In the genomic region with DNA sequence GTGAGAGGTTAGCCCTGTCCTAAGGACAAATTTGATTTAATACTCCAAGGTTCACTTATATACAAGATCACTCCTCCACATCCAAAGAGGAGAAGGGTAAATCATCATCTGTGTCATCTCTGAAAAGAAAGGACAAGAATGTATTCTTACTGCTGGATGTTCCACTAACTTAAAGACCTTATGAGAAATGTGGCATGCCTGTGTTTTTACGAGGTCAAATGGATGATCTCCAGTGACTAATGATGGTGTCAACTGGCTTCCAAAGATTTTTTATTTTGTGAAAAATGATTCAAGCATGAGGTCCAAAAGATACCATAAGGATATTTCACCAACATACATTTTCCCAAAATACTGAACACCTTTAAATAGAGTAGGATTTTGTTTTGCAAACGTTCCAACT, we compare ENCODE assay signal across 18 cellular contexts.
DNase-seq lines count a peak whose midpoint lies in the region; TF ChIP-seq lines count a peak whose summit lies in the region.
"Had no signal": no experiment of that assay in that cellular context is flagged by ENCODE, and none has a peak within 500 bp of the region (broad histone marks: within the 10 kb centered on the region; RNA-seq: fewer than 3 reads in every experiment).

No MANE protein-coding gene starts in this region.

- no peak for TF ChIP-seq CTCF in choroid plexus epithelial cell (conservative IDR thresholded peaks at IDR 0.05; ENCODE audit: low read depth, low read length)
- TF ChIP-seq CTCF in osteoblast (IDR thresholded peaks at IDR 0.05; ENCODE audit: extremely low read depth, low read depth, low read length): no peak
- TF ChIP-seq CTCF in type B pancreatic cell (conservative IDR thresholded peaks at IDR 0.05): no peak
- no peak for TF ChIP-seq CTCF in hepatocyte (IDR thresholded peaks at IDR 0.05; ENCODE audit: poor library complexity)

- H3K79me2 ChIP-seq in GM23248 (ENCODE audit: insufficient read depth): no peaks in the 10 kb centered on the region
- H3K79me2 ChIP-seq in osteoblast (ENCODE audit: insufficient read depth, low read length): no peaks in the 10 kb centered on the region
- H3K79me2 ChIP-seq in hepatocyte: no peaks in the 10 kb centered on the region

- peaks cover 14% of the 10 kb centered on the region for H3K9me3 Mint-ChIP-seq in type B pancreatic cell

- in situ Hi-C loops in GM23248 (cut with MboI): no loop called here

- H3K27me3 ChIP-seq in GM23248 (replicated peaks; ENCODE audit: insufficient read depth) (no peaks in the 10 kb centered on the region), osteoblast (ENCODE audit: insufficient read depth, low read length) (no peaks in the 10 kb centered on the region), hepatocyte (no peaks in the 10 kb centered on the region)

- H3K27ac ChIP-seq in GM23248 (no peak overlapping the region), osteoblast (ENCODE audit: low read depth, low read length) (no peak overlapping the region), hepatocyte (no peak overlapping the region)

- H3K9me2 ChIP-seq in GM23248 (ENCODE audit: insufficient read depth) (no peaks in the 10 kb centered on the region), hepatocyte (replicated peaks; ENCODE audit: insufficient read depth) (no peaks in the 10 kb centered on the region)

- H3K9me3 ChIP-seq in GM23248 (ENCODE audit: low read depth): no peaks in the 10 kb centered on the region
- no peaks in the 10 kb centered on the region for H3K9me3 ChIP-seq in osteoblast (ENCODE audit: low read depth, low read length)
- H3K9me3 ChIP-seq in hepatocyte (ENCODE audit: low read depth): no peaks in the 10 kb centered on the region
- H3K9me3 ChIP-seq: Caco-2 had no signal

- no peak overlapping the region for H3K27ac Mint-ChIP-seq in type B pancreatic cell
- H3K27ac Mint-ChIP-seq: CD4-positive, CD25-positive, alpha-beta regulatory T cell; IgD-negative memory B cell had no signal

- H3K4me3 Mint-ChIP-seq in type B pancreatic cell: no peak overlapping the region
- H3K4me3 Mint-ChIP-seq: CD4-positive, CD25-positive, alpha-beta regulatory T cell; IgD-negative memory B cell had no signal

- H2AFZ ChIP-seq in GM23248 (no peak overlapping the region), osteoblast (ENCODE audit: low read length) (no peak overlapping the region), hepatocyte (no peak overlapping the region)

- H3K4me1 ChIP-seq in GM23248 (ENCODE audit: insufficient read depth) (0 out of 2 replicates have a peak, but pooled peaks cover 5% of the 10 kb centered on the region), osteoblast (ENCODE audit: insufficient read depth, low read length) (no peaks in the 10 kb centered on the region), hepatocyte (ENCODE audit: insufficient read depth) (no peaks in the 10 kb centered on the region)
- H3K4me1 ChIP-seq: Caco-2 had no signal

- H3K36me3 ChIP-seq in GM23248 (ENCODE audit: low read depth) (no peaks in the 10 kb centered on the region), osteoblast (ENCODE audit: insufficient read depth, low read length) (no peaks in the 10 kb centered on the region), hepatocyte (replicated peaks; ENCODE audit: insufficient read depth, low read depth) (no peaks in the 10 kb centered on the region)

- H3F3A ChIP-seq in GM23248 (ENCODE audit: insufficient read depth): peaks cover 10% of the 10 kb centered on the region; the same call in 1 of the 2 replicates

- H3K4me2 ChIP-seq in GM23248 (ENCODE audit: unreplicated experiment) (no peak overlapping the region), osteoblast (ENCODE audit: insufficient read depth, low read length) (no peak overlapping the region), hepatocyte (no peak overlapping the region)

- peaks cover 3% of the 10 kb centered on the region for H3K36me3 Mint-ChIP-seq in type B pancreatic cell
- H3K36me3 Mint-ChIP-seq: CD4-positive, CD25-positive, alpha-beta regulatory T cell had no signal

- no peaks in the 10 kb centered on the region for H3K4me1 Mint-ChIP-seq in type B pancreatic cell (ENCODE audit: unreplicated experiment)
- H3K4me1 Mint-ChIP-seq: CD4-positive, CD25-positive, alpha-beta regulatory T cell had no signal

- 10 to 23% methylated on average over 2 of the region's 2 CpGs for WGBS in GM23248 (ENCODE audit: low coverage in 1 of 2, low lambda C conversion rate in 2 of 2, missing lambda C conversion rate in 2 of 2), 2 experiments
- 79% methylated on average over 2 of the region's 2 CpGs for WGBS in hepatocyte (ENCODE audit: low lambda C conversion rate, missing lambda C conversion rate)

- no peak overlapping the region for H3K9ac ChIP-seq in GM23248

- DNase-seq in GM23248 (peak; percentile 39), NCI-H460 (ENCODE audit: extremely low read depth, low read depth) (peak; percentile 20), choroid plexus epithelial cell (ENCODE audit: low read depth) (peak; percentile 16), osteoblast (ENCODE audit: insufficient read length, low spot score, missing footprints) (peak; percentile 61), type B pancreatic cell (ENCODE audit: extremely low spot score, unreplicated experiment) (no peak), RKO (ENCODE audit: low spot score) (no peak), hepatocyte (ENCODE audit: low spot score) (no peak), T-helper 9 cell (no peak)
- DNase-seq: Caco-2; CD4-positive, CD25-positive, alpha-beta regulatory T cell; DMS53; NCI-H1417 treated with DMSO at 0.1 percent for 48 hours; NCI-H1930; NCI-H2171 treated with DMSO at 0.1 percent for 48 hours; NCI-H510A; NCI-H774; SIG-M5 had no signal

- no peaks in the 10 kb centered on the region for H3K27me3 Mint-ChIP-seq in type B pancreatic cell
- H3K27me3 Mint-ChIP-seq: CD4-positive, CD25-positive, alpha-beta regulatory T cell had no signal

- no peak overlapping the region for H3K4me3 ChIP-seq in GM23248
- no peak overlapping the region for H3K4me3 ChIP-seq in choroid plexus epithelial cell (ENCODE audit: low read depth, low read length)
- H3K4me3 ChIP-seq in osteoblast (ENCODE audit: insufficient read depth, low read length): no peak overlapping the region
- no peak overlapping the region for H3K4me3 ChIP-seq in hepatocyte

- H4K20me1 ChIP-seq in GM23248 (ENCODE audit: insufficient read depth) (no peaks in the 10 kb centered on the region), osteoblast (ENCODE audit: insufficient read depth, low read length) (no peaks in the 10 kb centered on the region), hepatocyte (ENCODE audit: insufficient read depth, poor library complexity, severe bottlenecking) (no peaks in the 10 kb centered on the region)

Comparison
In these comparisons a context has a peak if more than half of its experiments do, and no peak if none do; other contexts are left out.
1. DNase-seq: peak in GM23248 (single experiment), NCI-H460 (single experiment), choroid plexus epithelial cell (single experiment) and osteoblast (single experiment); none in type B pancreatic cell (single experiment), RKO (single experiment), hepatocyte (single experiment) and T-helper 9 cell (single experiment).